In the genomic region with DNA sequence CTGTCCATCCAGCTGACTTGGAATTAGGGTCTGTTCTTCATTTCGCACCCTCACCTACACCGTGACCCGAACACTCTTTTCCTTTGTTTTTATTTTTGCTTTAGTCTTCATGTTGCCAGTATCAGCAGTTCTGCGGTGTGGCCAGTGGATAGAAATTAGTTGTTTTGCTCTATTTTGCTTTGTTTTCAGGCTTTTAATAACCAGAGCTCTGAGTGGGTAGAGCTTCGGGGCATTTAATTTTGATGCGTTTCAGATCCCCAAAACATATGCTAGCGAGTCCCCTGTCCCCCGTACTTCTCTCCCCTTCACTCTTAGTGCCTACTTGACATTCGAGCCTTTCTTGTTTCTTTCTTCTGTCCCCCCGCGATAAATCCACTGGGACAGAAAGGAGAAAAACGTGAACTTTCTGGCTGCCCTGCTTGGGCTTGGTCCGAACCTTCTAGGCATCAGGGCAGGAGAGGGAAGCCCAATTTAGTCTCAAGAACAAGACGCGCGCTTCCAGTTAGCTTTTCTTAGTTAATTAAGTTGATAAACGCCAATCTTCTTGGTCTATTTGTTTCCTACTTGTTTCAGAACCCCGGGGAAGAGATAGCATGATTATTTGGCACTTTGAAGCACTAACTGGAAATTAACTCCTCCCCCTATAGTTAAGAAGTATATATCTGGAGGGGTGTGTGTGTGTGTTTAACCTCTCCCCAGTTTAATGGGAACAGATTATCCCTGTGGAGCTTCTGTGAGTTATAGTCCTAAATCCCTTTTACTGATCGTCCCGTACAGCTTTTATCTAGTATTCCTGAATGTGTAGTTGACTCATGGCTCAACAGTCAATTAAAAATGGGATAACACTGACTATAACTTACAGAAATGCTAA, we compare ENCODE assay signal across 1 cellular context.
TF ChIP-seq lines count a peak whose summit lies in the region.

No MANE protein-coding gene starts in this region.

TF ChIP-seq in SK-N-SH treated with all-trans-retinoic acid at 6 μM for 48 hours, 23 proteins besides CTCF, POLR2A, EP300 and RAD21 (continued from another document):
- TF ChIP-seq CREB5 (CRISPR knock-in tag; IDR thresholded peaks at IDR 0.05; ENCODE audit: low read depth) (no peak), OSR1 (CRISPR knock-in tag; IDR thresholded peaks at IDR 0.05) (no peak), ISL1 (CRISPR knock-in tag; IDR thresholded peaks at IDR 0.05) (no peak), ZNF565 (CRISPR knock-in tag; conservative IDR thresholded peaks at IDR 0.05; ENCODE audit: low read depth) (no peak)
